Comparison of ENCODE assay signal across 9 cellular contexts in genomic region chr16:84513111-84514065, GRCh38. TPM values are rescaled to one million over a fixed set of nuclear protein-coding genes. Genes with fewer than 3 reads are reported as not detected.
A peak's percentile ranks its signal among the peaks of the same experiment; 100 is the strongest.
DNase-seq lines count a peak whose midpoint lies in the region; ATAC-seq lines count a peak whose summit lies in the region.
"Had no signal": no experiment of that assay in that cellular context is flagged by ENCODE, and none has a peak within 500 bp of the region (broad histone marks: within the 10 kb centered on the region; RNA-seq: fewer than 3 reads in every experiment).

No MANE protein-coding gene starts in this region.

- ATAC-seq in activated CD8-positive, alpha-beta T cell treated with anti-CD3 and anti-CD28 coated beads, Interleukin-2, amount 10 ng/mL, durations not matched to agents 7 days and 5 days: no peak
- ATAC-seq in GM21447 (IDR thresholded peaks at IDR 0.05; ENCODE audit: unreplicated experiment): no peak
- ATAC-seq in HG03025 (IDR thresholded peaks at IDR 0.05; ENCODE audit: low FRiP score, unreplicated experiment): no peak

- peak overlapping the region; percentile 67 for H3K4me3 Mint-ChIP-seq in activated CD8-positive, alpha-beta T cell treated with anti-CD3 and anti-CD28 coated beads, Interleukin-2, amount 10 ng/mL, durations not matched to agents 7 days and 5 days

- H3K27ac Mint-ChIP-seq in activated CD8-positive, alpha-beta T cell treated with anti-CD3 and anti-CD28 coated beads, Interleukin-2, amount 10 ng/mL, durations not matched to agents 7 days and 5 days: peak overlapping the region; percentile 98

- DNase-seq in A172 (ENCODE audit: low spot score) (peak; percentile 93), ELR (ENCODE audit: low read depth) (peak; percentile 91), iris pigment epithelial cell (ENCODE audit: low read depth) (peak; percentile 95), DMS53 (lab: John Stamatoyannopoulos, UW) (no peak), NCI-H2107 (lab: John Stamatoyannopoulos, UW) (no peak)
- no peak for DNase-seq in activated CD8-positive, alpha-beta T cell treated with anti-CD3 and anti-CD28 coated beads, Interleukin-2, amount 10 ng/mL, durations not matched to agents 7 days and 5 days
- DNase-seq: NCI-H524 had no signal

- peaks cover 92% of the 10 kb centered on the region for H3K4me1 Mint-ChIP-seq in activated CD8-positive, alpha-beta T cell treated with anti-CD3 and anti-CD28 coated beads, Interleukin-2, amount 10 ng/mL, durations not matched to agents 7 days and 5 days (ENCODE audit: low read depth)

- CTCF ChIA-PET in activated CD8-positive, alpha-beta T cell treated with anti-CD3 and anti-CD28 coated beads, Interleukin-2, amount 10 ng/mL, durations not matched to agents 7 days and 5 days (lab: Charles Lee): interaction anchor here (0.6 to 12.3 kb wide), 11 partner anchors 10 to 213 kb away, joined by 3 to 172 read pairs (median 4); partner anchors contain the start of gene COTL1

- POLR2A ChIA-PET in activated CD8-positive, alpha-beta T cell treated with anti-CD3 and anti-CD28 coated beads, Interleukin-2, amount 10 ng/mL, durations not matched to agents 7 days and 5 days (lab: Charles Lee): interaction anchor here (0.6 to 3.0 kb wide), 11 partner anchors 11 to 109 kb away, joined by 3 to 26 read pairs (median 5); no protein-coding TSS in a partner anchor

- H3K36me3 Mint-ChIP-seq in activated CD8-positive, alpha-beta T cell treated with anti-CD3 and anti-CD28 coated beads, Interleukin-2, amount 10 ng/mL, durations not matched to agents 7 days and 5 days (ENCODE audit: low read depth): peaks cover 64% of the 10 kb centered on the region

- no peaks in the 10 kb centered on the region for H3K9me3 Mint-ChIP-seq in activated CD8-positive, alpha-beta T cell treated with anti-CD3 and anti-CD28 coated beads, Interleukin-2, amount 10 ng/mL, durations not matched to agents 7 days and 5 days (ENCODE audit: insufficient read depth)

- no peaks in the 10 kb centered on the region for H3K27me3 Mint-ChIP-seq in activated CD8-positive, alpha-beta T cell treated with anti-CD3 and anti-CD28 coated beads, Interleukin-2, amount 10 ng/mL, durations not matched to agents 7 days and 5 days (ENCODE audit: low read depth)

RNA-seq across cellular contexts. Expression of gene MEAK7, which starts 8.9 kb away (rescaled TPM):
- total RNA-seq in A172 (2014; rRNA removed; shearing (Covaris generic)): 21.0 and 28.4 TPM in 2 replicates
- 10 to 100 TPM; 62.3 to 72.4 TPM for total RNA-seq in activated CD8-positive, alpha-beta T cell treated with anti-CD3 and anti-CD28 coated beads, Interleukin-2, amount 10 ng/mL, durations not matched to agents 7 days and 5 days

Comparison
In these comparisons a context has a peak if more than half of its experiments do, and no peak if none do; other contexts are left out.
1. DNase-seq: peak in A172 (single experiment), ELR (single experiment) and iris pigment epithelial cell (single experiment); none in activated CD8-positive, alpha-beta T cell treated with anti-CD3 and anti-CD28 coated beads, Interleukin-2, amount 10 ng/mL, durations not matched to agents 7 days and 5 days (single experiment), DMS53 (single experiment) and NCI-H2107 (single experiment).